1 cellular context compared by ENCODE assay signal in the genomic region with DNA sequence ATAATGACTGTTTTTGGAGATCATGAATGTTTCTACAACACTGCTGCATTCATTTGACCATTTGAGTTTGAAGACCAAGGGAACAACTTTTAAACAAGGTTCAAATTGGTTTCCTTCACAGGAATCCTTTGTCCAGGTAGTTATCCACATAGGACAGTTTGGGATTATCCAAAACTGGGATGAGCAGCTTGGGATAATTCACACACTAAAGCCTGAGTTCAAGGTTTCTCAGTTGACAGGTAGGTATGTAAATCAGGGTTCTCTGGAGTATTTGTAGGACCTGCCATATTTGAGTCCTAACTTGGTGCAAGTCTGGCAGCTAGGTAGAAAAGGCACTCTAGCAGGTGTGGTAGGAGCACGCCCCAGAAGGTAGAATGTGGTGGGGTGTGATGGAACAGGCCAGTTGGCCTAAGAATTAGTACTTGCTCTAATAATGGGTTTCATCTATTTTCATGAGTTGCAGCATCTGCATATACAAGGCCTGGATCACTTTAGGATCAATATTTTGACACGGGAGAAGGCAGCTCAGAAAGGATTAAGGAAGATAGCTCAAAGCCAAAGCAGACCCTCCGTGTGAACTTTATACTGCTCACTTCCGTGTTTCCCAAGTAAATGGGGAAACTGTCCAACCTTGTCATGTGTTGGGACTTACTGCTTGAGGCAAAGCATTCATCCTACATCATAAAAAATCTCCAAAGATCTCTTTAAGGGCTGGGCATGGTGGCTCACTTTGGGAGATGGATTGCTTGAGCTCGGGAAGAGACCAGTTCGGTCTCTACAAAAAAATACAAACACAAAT.
TF ChIP-seq lines count a peak whose summit lies in the region.

No MANE protein-coding gene starts in this region.

TF ChIP-seq in HepG2, 621 proteins besides CTCF, POLR2A, EP300 and RAD21 (continued from another document):
- TF ChIP-seq, protein P1, sequence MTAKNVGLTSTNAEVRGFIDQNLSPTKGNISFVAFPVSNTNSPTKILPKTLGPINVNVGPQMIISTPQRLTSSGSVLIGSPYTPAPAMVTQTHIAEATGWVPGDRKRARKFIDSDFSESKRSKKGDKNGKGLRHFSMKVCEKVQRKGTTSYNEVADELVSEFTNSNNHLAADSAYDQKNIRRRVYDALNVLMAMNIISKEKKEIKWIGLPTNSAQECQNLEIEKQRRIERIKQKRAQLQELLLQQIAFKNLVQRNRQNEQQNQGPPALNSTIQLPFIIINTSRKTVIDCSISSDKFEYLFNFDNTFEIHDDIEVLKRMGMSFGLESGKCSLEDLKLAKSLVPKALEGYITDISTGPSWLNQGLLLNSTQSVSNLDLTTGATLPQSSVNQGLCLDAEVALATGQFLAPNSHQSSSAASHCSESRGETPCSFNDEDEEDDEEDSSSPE (CRISPR knock-in tag; IDR thresholded peaks at IDR 0.05) = no peak
- TF ChIP-seq ZNF768 (CRISPR knock-in tag; IDR thresholded peaks at IDR 0.05) (no peak), RBM22 (optimal IDR thresholded peaks at IDR 0.05; ENCODE audit: low read length) (peak; percentile 92), NFRKB (IDR thresholded peaks at IDR 0.05) (no peak), GATA4 (IDR thresholded peaks at IDR 0.05; ENCODE audit: borderline replicate concordance, low read depth) (peak; percentile 16; the same call in 1 of the 2 replicates), MLLT10 (CRISPR knock-in tag; IDR thresholded peaks at IDR 0.05) (no peak), IKZF1 (IDR thresholded peaks at IDR 0.05) (no peak), NFATC3 (CRISPR knock-in tag; IDR thresholded peaks at IDR 0.05) (no peak), ZC3H4 (CRISPR knock-in tag; IDR thresholded peaks at IDR 0.05; ENCODE audit: borderline replicate concordance) (peak; percentile 48; the same call in 1 of the 2 replicates), ZSCAN9 (CRISPR knock-in tag; IDR thresholded peaks at IDR 0.05; ENCODE audit: borderline replicate concordance) (peak; percentile 48; the same call in 1 of the 2 replicates), MAZ (IDR thresholded peaks at IDR 0.05; ENCODE audit: borderline replicate concordance, low read depth, low read length) (no peak), MAZ (CRISPR knock-in tag; IDR thresholded peaks at IDR 0.05; ENCODE audit: low read depth) (no peak), HOXA9 (CRISPR knock-in tag; IDR thresholded peaks at IDR 0.05; ENCODE audit: borderline replicate concordance) (0 out of 2 replicates have a peak, but pooled peaks have one; percentile 23), MBD4 (IDR thresholded peaks at IDR 0.05; ENCODE audit: borderline replicate concordance, low read length) (no peak), RBAK (CRISPR knock-in tag; IDR thresholded peaks at IDR 0.05) (no peak), PRPF4 (IDR thresholded peaks at IDR 0.05; ENCODE audit: low read depth, low read length, poor library complexity, severe bottlenecking) (no peak), CREB1 (IDR thresholded peaks at IDR 0.05) (no peak), CREB1 (CRISPR knock-in tag; IDR thresholded peaks at IDR 0.05) (peak; percentile 55; the same call in 1 of the 2 replicates), ZFP36 (IDR thresholded peaks at IDR 0.05; ENCODE audit: borderline replicate concordance, low read depth, low read length, partially characterized antibody) (no peak), MAF1 (CRISPR knock-in tag; IDR thresholded peaks at IDR 0.05; ENCODE audit: borderline replicate concordance) (no peak), NONO (IDR thresholded peaks at IDR 0.05) (no peak), NONO (CRISPR knock-in tag; conservative IDR thresholded peaks at IDR 0.05) (peak; percentile 69), ZNF672 (CRISPR knock-in tag; IDR thresholded peaks at IDR 0.05) (0 out of 2 replicates have a peak, but pooled peaks have one; percentile 42), YEATS4 (CRISPR knock-in tag; IDR thresholded peaks at IDR 0.05; ENCODE audit: borderline replicate concordance) (no peak), PRMT3 (CRISPR knock-in tag; IDR thresholded peaks at IDR 0.05; ENCODE audit: borderline replicate concordance, low read depth) (no peak), POLR2G (IDR thresholded peaks at IDR 0.05; ENCODE audit: low read depth, low read length) (peak; percentile 62), FOXK1 (CRISPR knock-in tag; IDR thresholded peaks at IDR 0.05; ENCODE audit: borderline replicate concordance, low read depth) (no peak), ZC3H13 (CRISPR knock-in tag; IDR thresholded peaks at IDR 0.05) (peak; percentile 67; the same call in 1 of the 2 replicates), ASH2L (IDR thresholded peaks at IDR 0.05; ENCODE audit: insufficient read length, low read depth, low read length) (peak; percentile 14), HMG20A (CRISPR knock-in tag; IDR thresholded peaks at IDR 0.05; ENCODE audit: borderline replicate concordance) (no peak), MED13 (CRISPR knock-in tag; IDR thresholded peaks at IDR 0.05) (0 out of 2 replicates have a peak, but pooled peaks have one; percentile 24)
- TF ChIP-seq, protein P2, sequence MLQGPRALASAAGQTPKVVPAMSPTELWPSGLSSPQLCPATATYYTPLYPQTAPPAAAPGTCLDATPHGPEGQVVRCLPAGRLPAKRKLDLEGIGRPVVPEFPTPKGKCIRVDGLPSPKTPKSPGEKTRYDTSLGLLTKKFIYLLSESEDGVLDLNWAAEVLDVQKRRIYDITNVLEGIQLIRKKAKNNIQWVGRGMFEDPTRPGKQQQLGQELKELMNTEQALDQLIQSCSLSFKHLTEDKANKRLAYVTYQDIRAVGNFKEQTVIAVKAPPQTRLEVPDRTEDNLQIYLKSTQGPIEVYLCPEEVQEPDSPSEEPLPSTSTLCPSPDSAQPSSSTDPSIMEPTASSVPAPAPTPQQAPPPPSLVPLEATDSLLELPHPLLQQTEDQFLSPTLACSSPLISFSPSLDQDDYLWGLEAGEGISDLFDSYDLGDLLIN (CRISPR knock-in tag; IDR thresholded peaks at IDR 0.05; ENCODE audit: borderline replicate concordance) = no peak
- TF ChIP-seq, protein P3, sequence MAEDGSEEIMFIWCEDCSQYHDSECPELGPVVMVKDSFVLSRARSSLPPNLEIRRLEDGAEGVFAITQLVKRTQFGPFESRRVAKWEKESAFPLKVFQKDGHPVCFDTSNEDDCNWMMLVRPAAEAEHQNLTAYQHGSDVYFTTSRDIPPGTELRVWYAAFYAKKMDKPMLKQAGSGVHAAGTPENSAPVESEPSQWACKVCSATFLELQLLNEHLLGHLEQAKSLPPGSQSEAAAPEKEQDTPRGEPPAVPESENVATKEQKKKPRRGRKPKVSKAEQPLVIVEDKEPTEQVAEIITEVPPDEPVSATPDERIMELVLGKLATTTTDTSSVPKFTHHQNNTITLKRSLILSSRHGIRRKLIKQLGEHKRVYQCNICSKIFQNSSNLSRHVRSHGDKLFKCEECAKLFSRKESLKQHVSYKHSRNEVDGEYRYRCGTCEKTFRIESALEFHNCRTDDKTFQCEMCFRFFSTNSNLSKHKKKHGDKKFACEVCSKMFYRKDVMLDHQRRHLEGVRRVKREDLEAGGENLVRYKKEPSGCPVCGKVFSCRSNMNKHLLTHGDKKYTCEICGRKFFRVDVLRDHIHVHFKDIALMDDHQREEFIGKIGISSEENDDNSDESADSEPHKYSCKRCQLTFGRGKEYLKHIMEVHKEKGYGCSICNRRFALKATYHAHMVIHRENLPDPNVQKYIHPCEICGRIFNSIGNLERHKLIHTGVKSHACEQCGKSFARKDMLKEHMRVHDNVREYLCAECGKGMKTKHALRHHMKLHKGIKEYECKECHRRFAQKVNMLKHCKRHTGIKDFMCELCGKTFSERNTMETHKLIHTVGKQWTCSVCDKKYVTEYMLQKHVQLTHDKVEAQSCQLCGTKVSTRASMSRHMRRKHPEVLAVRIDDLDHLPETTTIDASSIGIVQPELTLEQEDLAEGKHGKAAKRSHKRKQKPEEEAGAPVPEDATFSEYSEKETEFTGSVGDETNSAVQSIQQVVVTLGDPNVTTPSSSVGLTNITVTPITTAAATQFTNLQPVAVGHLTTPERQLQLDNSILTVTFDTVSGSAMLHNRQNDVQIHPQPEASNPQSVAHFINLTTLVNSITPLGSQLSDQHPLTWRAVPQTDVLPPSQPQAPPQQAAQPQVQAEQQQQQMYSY (CRISPR knock-in tag; IDR thresholded peaks at IDR 0.05) = 0 out of 2 replicates have a peak, but pooled peaks have one; percentile 18
- TF ChIP-seq, protein P4, sequence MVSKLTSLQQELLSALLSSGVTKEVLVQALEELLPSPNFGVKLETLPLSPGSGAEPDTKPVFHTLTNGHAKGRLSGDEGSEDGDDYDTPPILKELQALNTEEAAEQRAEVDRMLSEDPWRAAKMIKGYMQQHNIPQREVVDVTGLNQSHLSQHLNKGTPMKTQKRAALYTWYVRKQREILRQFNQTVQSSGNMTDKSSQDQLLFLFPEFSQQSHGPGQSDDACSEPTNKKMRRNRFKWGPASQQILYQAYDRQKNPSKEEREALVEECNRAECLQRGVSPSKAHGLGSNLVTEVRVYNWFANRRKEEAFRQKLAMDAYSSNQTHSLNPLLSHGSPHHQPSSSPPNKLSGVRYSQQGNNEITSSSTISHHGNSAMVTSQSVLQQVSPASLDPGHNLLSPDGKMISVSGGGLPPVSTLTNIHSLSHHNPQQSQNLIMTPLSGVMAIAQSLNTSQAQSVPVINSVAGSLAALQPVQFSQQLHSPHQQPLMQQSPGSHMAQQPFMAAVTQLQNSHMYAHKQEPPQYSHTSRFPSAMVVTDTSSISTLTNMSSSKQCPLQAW (CRISPR knock-in tag; IDR thresholded peaks at IDR 0.05) = no peak
